Comparison of ENCODE assay signal across 20 cellular contexts in genomic region chr16:67558859-67559258, GRCh38. TPM values are rescaled to one million over a fixed set of nuclear protein-coding genes. Genes with fewer than 3 reads are reported as not detected.
DNase-seq lines count a peak whose midpoint lies in the region; TF ChIP-seq lines count a peak whose summit lies in the region.
"Had no signal": no experiment of that assay in that cellular context is flagged by ENCODE, and none has a peak within 500 bp of the region (broad histone marks: within the 10 kb centered on the region; RNA-seq: fewer than 3 reads in every experiment).

No MANE protein-coding gene starts in this region.

- CTCF ChIA-PET in activated naive CD4-positive, alpha-beta T cell treated with anti-CD3 and anti-CD28 coated beads, Interleukin-2, amount 10 ng/mL, durations not matched to agents 7 days and 5 days (lab: Charles Lee): interaction anchor here (1.0 to 7.8 kb wide), 3 partner anchors 11 to 37 kb away, joined by 3 to 171 read pairs (median 4); no protein-coding TSS in a partner anchor
- CTCF ChIA-PET in Caco-2 (lab: Charles Lee) (interaction anchor here (1.6 kb wide), 1 partner anchor 11 kb away, joined by 7 read pairs; no protein-coding TSS in a partner anchor), RWPE1 (lab: Yijun Ruan, JAX) (interaction anchor here (0.5 to 0.8 kb wide), 2 partner anchors 11 to 84 kb away, joined by 3 to 5 read pairs; no protein-coding TSS in a partner anchor)

- no peaks in the 10 kb centered on the region for H3K36me3 ChIP-seq in Caco-2 (ENCODE audit: control insufficient read depth, insufficient read depth, low read length)
- peaks cover 0 to 4% (median 0%) of the 10 kb centered on the region in 6 donors for H3K36me3 ChIP-seq in spleen

- H3K36me3 Mint-ChIP-seq in activated naive CD4-positive, alpha-beta T cell treated with anti-CD3 and anti-CD28 coated beads, Interleukin-2, amount 10 ng/mL, durations not matched to agents 7 days and 5 days: peaks cover 28% of the 10 kb centered on the region
- peaks cover 5% of the 10 kb centered on the region for H3K36me3 Mint-ChIP-seq in Caco-2 (ENCODE audit: insufficient read depth, unreplicated experiment)

- H3K4me1 ChIP-seq in Caco-2: peaks cover 6% of the 10 kb centered on the region
- peaks cover 30 to 75% (median 50%) of the 10 kb centered on the region in 6 donors for H3K4me1 ChIP-seq in spleen
- H3K4me1 ChIP-seq: BE2C had no signal

- H3K9me3 Mint-ChIP-seq in activated naive CD4-positive, alpha-beta T cell treated with anti-CD3 and anti-CD28 coated beads, Interleukin-2, amount 10 ng/mL, durations not matched to agents 7 days and 5 days: no peaks in the 10 kb centered on the region
- no peaks in the 10 kb centered on the region for H3K9me3 Mint-ChIP-seq in Caco-2 (ENCODE audit: unreplicated experiment)
- H3K9me3 Mint-ChIP-seq: CD4-positive, alpha-beta memory T cell had no signal

- H3K9me3 ChIP-seq in Caco-2 (no peaks in the 10 kb centered on the region), spleen (no peaks in the 10 kb centered on the region)
- H3K9me3 ChIP-seq: BE2C had no signal

- H3K27ac ChIP-seq in RWPE1 (peak overlapping the region; percentile 39), spleen (no peak overlapping the region)
- H3K27ac ChIP-seq: SK-N-MC had no signal

- H3K4me3 Mint-ChIP-seq in activated naive CD4-positive, alpha-beta T cell treated with anti-CD3 and anti-CD28 coated beads, Interleukin-2, amount 10 ng/mL, durations not matched to agents 7 days and 5 days: no peak overlapping the region
- H3K4me3 Mint-ChIP-seq in Caco-2 (ENCODE audit: unreplicated experiment): no peak overlapping the region

- TF ChIP-seq CTCF in Caco-2 (IDR thresholded peaks at IDR 0.05; ENCODE audit: insufficient read depth in 1 of 2, low read depth in 1 of 2, low read length in 1 of 2, severe bottlenecking in 1 of 2, unreplicated experiment in 1 of 2): no peak
- TF ChIP-seq CTCF in RWPE1 (conservative IDR thresholded peaks at IDR 0.05; ENCODE audit: low read depth): no peak
- no peak for TF ChIP-seq CTCF in spleen (IDR thresholded peaks at IDR 0.05 in 8 of 11, conservative IDR thresholded peaks at IDR 0.05 in 3 of 11)

- intact Hi-C loops in Caco-2 (cut with micrococcal nuclease; ENCODE audit: unreplicated experiment): no loop called here
- intact Hi-C loops in spleen (cut with DNase I; ENCODE audit: low total_unique reads): no loop called here

- POLR2A ChIA-PET in Caco-2 (lab: Charles Lee) (interaction anchor here (1.0 kb wide), 1 partner anchor 11 kb away, joined by 3 read pairs; no protein-coding TSS in a partner anchor), RWPE1 (lab: Yijun Ruan, JAX; ENCODE audit: low non-redundant PET) (no interaction called here)

- peak overlapping the region; percentile 77 for H3K27ac Mint-ChIP-seq in activated naive CD4-positive, alpha-beta T cell treated with anti-CD3 and anti-CD28 coated beads, Interleukin-2, amount 10 ng/mL, durations not matched to agents 7 days and 5 days
- H3K27ac Mint-ChIP-seq in Caco-2 (ENCODE audit: unreplicated experiment): peak overlapping the region; percentile 39

- BruUV-seq in Caco-2 (replicated peaks; lab: Mats Ljungman, UMichigan): no TSS peak

- DNase-seq in activated naive CD4-positive, alpha-beta T cell treated with anti-CD3 and anti-CD28 coated beads, Interleukin-2, amount 10 ng/mL, durations not matched to agents 7 days and 5 days: no peak
- no peak for DNase-seq in activated naive CD4-positive, alpha-beta T cell treated with Interleukin-2 at 50 U/mL for 16 hours
- DNase-seq in Caco-2: no peak
- no peak for DNase-seq in RWPE1 (ENCODE audit: low spot score)
- DNase-seq in spleen: peak; percentile 6
- no peak for DNase-seq in DMS79 (lab: John Stamatoyannopoulos, UW)
- DNase-seq in stimulated activated CD8-positive, alpha-beta memory T cell treated with anti-CD3 and anti-CD28 coated beads, Interleukin-4, amount 100 ng/mL, for 48 hours: no peak
- DNase-seq: BE2C; CD4-positive, alpha-beta memory T cell; GDM1; MM.1S; NCI-H1048; NCI-H1417 treated with DMSO at 0.1 percent for 48 hours; NCI-H187; NCI-H446 treated with DMSO at 0.1 percent for 48 hours; NCI-H526 treated with DMSO at 0.1 percent for 48 hours; PC-3; SHP77 treated with DMSO at 0.1 percent for 48 hours; SW 1271 had no signal

- H3K4me1 Mint-ChIP-seq in activated naive CD4-positive, alpha-beta T cell treated with anti-CD3 and anti-CD28 coated beads, Interleukin-2, amount 10 ng/mL, durations not matched to agents 7 days and 5 days: peaks cover 58% of the 10 kb centered on the region
- H3K4me1 Mint-ChIP-seq in Caco-2 (ENCODE audit: low read depth, unreplicated experiment): peaks cover 15% of the 10 kb centered on the region

- H3K27me3 Mint-ChIP-seq in activated naive CD4-positive, alpha-beta T cell treated with anti-CD3 and anti-CD28 coated beads, Interleukin-2, amount 10 ng/mL, durations not matched to agents 7 days and 5 days: no peaks in the 10 kb centered on the region
- no peaks in the 10 kb centered on the region for H3K27me3 Mint-ChIP-seq in Caco-2 (ENCODE audit: insufficient read depth, unreplicated experiment)
- H3K27me3 Mint-ChIP-seq: CD4-positive, alpha-beta memory T cell had no signal

- H3K4me3 ChIP-seq in Caco-2 (ENCODE audit: low read depth, low read length): no peak overlapping the region
- H3K4me3 ChIP-seq in spleen: no peak overlapping the region
- H3K4me3 ChIP-seq: SK-N-MC had no signal

- TF ChIP-seq POLR2A in spleen (IDR thresholded peaks at IDR 0.05): no peak

- H3K27me3 ChIP-seq in Caco-2 (replicated peaks; ENCODE audit: control insufficient read depth, insufficient read depth, low read length) (no peaks in the 10 kb centered on the region), spleen (replicated peaks in 1 of 7) (no peaks in the 10 kb centered on the region)
- H3K27me3 ChIP-seq: BE2C had no signal

- WGBS in spleen, 5 donors: 78 to 97% (median 89%) methylated on average over 1 of the region's 1 CpG

RNA-seq across cellular contexts. Expression of gene CTCF, which starts 3.5 kb away (rescaled TPM):
- total RNA-seq in Caco-2 (2022) (60.8 and 67.8 TPM in 2 replicates), spleen (10 to 100 TPM; 47.6 to 67.7 (median 50.8) TPM)
- 10 to 100 TPM; 24.4 to 36.7 (median 25.6) TPM for polyA plus RNA-seq in spleen

RNA-seq across cellular contexts. Expression of gene RIPOR1, which starts 30.2 kb away (rescaled TPM):
- 87.9 and 90.4 TPM in 2 replicates for total RNA-seq in Caco-2 (2022)
- 100 to 1,000 TPM; 114 to 242 (median 188) TPM for total RNA-seq in spleen
- 10 to 100 TPM; 29.9 to 84.7 (median 69.9) TPM for polyA plus RNA-seq in spleen
